ENCODE assay signal across 1 cellular context in genomic region chr9:136794281-136795026, GRCh38.
TF ChIP-seq lines count a peak whose summit lies in the region.

No MANE protein-coding gene starts in this region.

TF ChIP-seq in K562, 482 proteins besides CTCF, POLR2A, EP300 and RAD21:
- TF ChIP-seq NFIC (IDR thresholded peaks at IDR 0.05): no peak
- no peak for TF ChIP-seq TARDBP (IDR thresholded peaks at IDR 0.05)
- TF ChIP-seq MTA1 (IDR thresholded peaks at IDR 0.05; ENCODE audit: borderline replicate concordance): no peak
- no peak for TF ChIP-seq SREBF2 (CRISPR knock-in tag; IDR thresholded peaks at IDR 0.05)
- no peak for TF ChIP-seq IRF2 (CRISPR knock-in tag; IDR thresholded peaks at IDR 0.05)
- no peak for TF ChIP-seq EHMT2 (IDR thresholded peaks at IDR 0.05)
- no peak for TF ChIP-seq ZFPM2 (CRISPR knock-in tag; IDR thresholded peaks at IDR 0.05)
- no peak for TF ChIP-seq BACH1 (tag; IDR thresholded peaks at IDR 0.05)
- no peak for TF ChIP-seq MCM5 (IDR thresholded peaks at IDR 0.05; ENCODE audit: low read depth)
- TF ChIP-seq MLX (CRISPR knock-in tag; conservative IDR thresholded peaks at IDR 0.05): no peak
- no peak for TF ChIP-seq TEAD2 (tag; IDR thresholded peaks at IDR 0.05)
- TF ChIP-seq ZNF398 (CRISPR knock-in tag; IDR thresholded peaks at IDR 0.05): no peak
- no peak for TF ChIP-seq ELF2 (CRISPR knock-in tag; IDR thresholded peaks at IDR 0.05)
- no peak for TF ChIP-seq NR3C1 (CRISPR knock-in tag; IDR thresholded peaks at IDR 0.05)
- no peak for TF ChIP-seq HDAC1 (IDR thresholded peaks at IDR 0.05)
- no peak for TF ChIP-seq NUFIP1 (IDR thresholded peaks at IDR 0.05; ENCODE audit: partially characterized antibody)
- no peak for TF ChIP-seq ZNF717 (CRISPR knock-in tag; IDR thresholded peaks at IDR 0.05)
